15 cellular contexts compared by ENCODE assay signal in the genomic region with DNA sequence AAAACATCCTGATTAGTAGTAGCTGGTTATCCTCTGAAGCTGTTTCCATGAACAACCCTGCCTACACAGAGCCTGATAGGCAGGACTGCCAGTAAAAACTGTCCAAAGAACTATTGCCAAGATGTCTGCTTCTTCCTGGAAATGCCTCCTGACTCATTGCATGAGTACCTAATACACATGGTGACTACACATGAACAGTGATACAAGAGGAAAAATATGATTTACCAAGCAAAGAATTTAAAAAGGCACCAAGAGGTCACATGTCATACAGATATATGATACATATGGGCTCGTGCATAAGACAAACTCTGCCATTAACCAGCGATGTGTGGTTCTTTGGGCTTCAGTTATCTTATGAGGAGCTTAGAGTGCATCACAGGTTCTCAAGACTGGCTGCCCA.
DNase-seq lines count a peak whose midpoint lies in the region; ATAC-seq and TF ChIP-seq lines count a peak whose summit lies in the region.
"Had no signal": no experiment of that assay in that cellular context is flagged by ENCODE, and none has a peak within 500 bp of the region (broad histone marks: within the 10 kb centered on the region; RNA-seq: fewer than 3 reads in every experiment).

No MANE protein-coding gene starts in this region.

- H3K4me1 ChIP-seq in Loucy (ENCODE audit: insufficient read depth, low read length, poor library complexity, severe bottlenecking) (peaks cover 41% of the 10 kb centered on the region), lung (ENCODE audit: control insufficient read depth in 2 of 2, insufficient read depth in 2 of 2, low read length in 2 of 2) (no peaks in the 10 kb centered on the region), right atrium auricular region (no peaks in the 10 kb centered on the region)

- ATAC-seq in lung (ENCODE audit: insufficient read depth, low FRiP score) (peak; percentile 34), HG03025 (IDR thresholded peaks at IDR 0.05; ENCODE audit: low FRiP score, unreplicated experiment) (no peak)

- H3K9me3 Mint-ChIP-seq in chondrocyte (ENCODE audit: low read depth): peaks cover 6% of the 10 kb centered on the region

- no peaks in the 10 kb centered on the region for H3K27me3 Mint-ChIP-seq in chondrocyte (ENCODE audit: low read depth)
- H3K27me3 Mint-ChIP-seq: activated naive CD4-positive, alpha-beta T cell treated with anti-CD3 and anti-CD28 coated beads, Interleukin-2, amount 50 U/mL, for 24 hours had no signal

- H3K36me3 ChIP-seq in Loucy (ENCODE audit: insufficient read depth, low read length): no peaks in the 10 kb centered on the region
- H3K36me3 ChIP-seq in lung (ENCODE audit: control insufficient read depth in 2 of 2, insufficient read depth in 2 of 2, low read length in 2 of 2): no peaks in the 10 kb centered on the region
- H3K36me3 ChIP-seq in right atrium auricular region: no peaks in the 10 kb centered on the region

- H3K4me1 Mint-ChIP-seq in chondrocyte (ENCODE audit: low read depth): peaks cover 41% of the 10 kb centered on the region
- H3K4me1 Mint-ChIP-seq: activated naive CD4-positive, alpha-beta T cell treated with anti-CD3 and anti-CD28 coated beads, Interleukin-2, amount 50 U/mL, for 24 hours; CD8-positive, alpha-beta memory T cell; immature natural killer cell had no signal

- WGBS in lung, 2 donors: 75 to 93% methylated on average over 2 of the region's 2 CpGs

- no peaks in the 10 kb centered on the region for H3K9me2 ChIP-seq in Loucy (replicated peaks; ENCODE audit: low read depth, low read length)

- peak overlapping the region; percentile 67 for H3K27ac Mint-ChIP-seq in chondrocyte (ENCODE audit: unreplicated experiment)
- H3K27ac Mint-ChIP-seq: activated naive CD4-positive, alpha-beta T cell treated with anti-CD3 and anti-CD28 coated beads, Interleukin-2, amount 50 U/mL, for 24 hours; CD8-positive, alpha-beta memory T cell; immature natural killer cell had no signal

- H3K9me3 ChIP-seq in Loucy (ENCODE audit: insufficient read depth, low read depth, low read length) (no peaks in the 10 kb centered on the region), lung (ENCODE audit: control insufficient read depth in 2 of 2, insufficient read depth in 1 of 2, low read length in 1 of 2) (no peaks in the 10 kb centered on the region), right atrium auricular region (no peaks in the 10 kb centered on the region)

- H4K20me1 ChIP-seq in Loucy (ENCODE audit: insufficient read depth, low read length, poor library complexity, severe bottlenecking): no peaks in the 10 kb centered on the region

- DNase-seq in AG08396 (ENCODE audit: low spot score) (peak; percentile 44), chondrocyte (ENCODE audit: low spot score) (no peak), lung (ENCODE audit: low spot score) (no peak), NCI-H146 treated with DMSO at 0.1 percent for 48 hours (lab: John Stamatoyannopoulos, UW; ENCODE audit: unreplicated experiment) (no peak), right atrium auricular region (ENCODE audit: low spot score) (no peak)
- DNase-seq in stimulated activated naive CD4-positive, alpha-beta T cell (lab: John Stamatoyannopoulos, UW): no peak
- DNase-seq: activated CD4-positive, alpha-beta T cell treated with anti-CD3 and anti-CD28 coated beads, Interleukin-2, amount 50 U/mL, for 48 hours; CD8-positive, alpha-beta memory T cell; immature natural killer cell; NCI-H1105; stimulated activated CD4-positive, alpha-beta T cell treated with anti-CD3 and anti-CD28 coated beads, Interleukin-2, amount 100 ng/mL, for 24 hours had no signal

- no peak overlapping the region for H3K4me3 ChIP-seq in Loucy (ENCODE audit: low read length, poor library complexity, severe bottlenecking)
- H3K4me3 ChIP-seq in lung: no peak overlapping the region
- H3K4me3 ChIP-seq in right atrium auricular region: no peak overlapping the region

- H3K79me2 ChIP-seq in Loucy (ENCODE audit: insufficient read depth, low read length): no peaks in the 10 kb centered on the region

- H3K27ac ChIP-seq in lung (ENCODE audit: low read depth in 1 of 2, low read length in 1 of 2) (no peak overlapping the region), right atrium auricular region (no peak overlapping the region)
- H3K27ac ChIP-seq: HL-60 had no signal

- no peak overlapping the region for H3K4me3 Mint-ChIP-seq in chondrocyte (ENCODE audit: unreplicated experiment)
- H3K4me3 Mint-ChIP-seq: activated naive CD4-positive, alpha-beta T cell treated with anti-CD3 and anti-CD28 coated beads, Interleukin-2, amount 50 U/mL, for 24 hours; CD8-positive, alpha-beta memory T cell; immature natural killer cell had no signal

- no peak overlapping the region for H3K4me2 ChIP-seq in Loucy (ENCODE audit: low read depth, low read length, poor library complexity, severe bottlenecking)

- peak overlapping the region; percentile 22 for H2AFZ ChIP-seq in Loucy (ENCODE audit: low read length)

- no peak overlapping the region for H3K9ac ChIP-seq in Loucy (ENCODE audit: low read depth, low read length, poor library complexity, severe bottlenecking)

- H3K36me3 Mint-ChIP-seq in chondrocyte (ENCODE audit: low read depth): peaks cover 4% of the 10 kb centered on the region
- H3K36me3 Mint-ChIP-seq: activated naive CD4-positive, alpha-beta T cell treated with anti-CD3 and anti-CD28 coated beads, Interleukin-2, amount 50 U/mL, for 24 hours; CD8-positive, alpha-beta memory T cell; immature natural killer cell had no signal

- TF ChIP-seq CTCF in Loucy (conservative IDR thresholded peaks at IDR 0.05; ENCODE audit: low read length) (no peak), chondrocyte (IDR thresholded peaks at IDR 0.05) (no peak), lung (IDR thresholded peaks at IDR 0.05; ENCODE audit: control extremely low read depth, extremely low read depth) (no peak), right atrium auricular region (IDR thresholded peaks at IDR 0.05) (no peak)

- H3F3A ChIP-seq in Loucy (ENCODE audit: low read depth): no peaks in the 10 kb centered on the region

- no peaks in the 10 kb centered on the region for H3K27me3 ChIP-seq in Loucy (ENCODE audit: insufficient read depth, low read length, poor library complexity, severe bottlenecking)
- no peaks in the 10 kb centered on the region for H3K27me3 ChIP-seq in lung (ENCODE audit: control insufficient read depth, insufficient read depth)
- no peaks in the 10 kb centered on the region for H3K27me3 ChIP-seq in right atrium auricular region
